Comparison of ENCODE assay signal across 12 cellular contexts in the genomic region with DNA sequence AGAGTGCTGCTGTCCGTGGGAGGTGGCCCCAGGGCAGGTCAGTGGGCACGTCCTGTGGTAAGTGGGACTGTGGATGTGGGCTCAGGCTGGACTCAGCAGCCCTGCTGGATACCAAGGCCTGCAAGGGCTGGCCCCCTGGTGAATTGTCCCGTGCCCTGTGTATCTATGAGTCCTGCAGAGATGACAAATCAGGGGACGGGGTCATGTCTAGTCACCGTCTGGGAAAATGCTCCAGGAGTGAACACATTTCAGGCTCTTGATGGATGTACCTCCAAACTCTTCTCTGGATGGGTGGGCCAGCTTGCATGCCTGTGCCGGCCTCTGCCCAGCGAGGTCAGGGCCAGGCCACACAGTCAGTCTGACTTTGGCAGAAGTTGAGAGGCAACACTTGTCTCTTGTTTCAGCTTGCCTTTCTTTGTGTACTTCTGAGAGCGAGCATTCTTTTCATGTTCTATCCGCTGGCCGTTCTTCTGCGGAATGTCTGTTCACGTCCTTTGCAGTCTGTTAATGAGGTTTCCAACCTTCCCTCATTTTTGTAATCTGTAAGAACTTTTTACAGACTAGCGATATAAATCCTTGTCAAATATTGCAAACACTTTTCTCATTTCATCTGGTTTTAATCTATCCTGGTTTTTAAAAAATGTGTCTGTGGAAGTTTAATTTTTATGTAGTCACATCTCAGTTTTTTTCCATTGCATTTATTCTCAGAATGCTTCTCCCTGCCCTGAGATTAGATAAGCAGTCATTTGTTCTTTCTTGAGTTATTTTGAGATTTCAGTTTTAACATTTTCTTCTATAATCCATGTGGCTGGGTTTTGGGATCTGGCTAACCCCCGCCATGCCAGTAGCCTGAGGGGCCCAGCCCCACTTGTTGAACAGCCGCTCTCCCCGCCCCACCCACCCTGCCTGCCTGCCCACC. TPM values are rescaled to one million over a fixed set of nuclear protein-coding genes. Genes with fewer than 3 reads are reported as not detected.
DNase-seq lines count a peak whose midpoint lies in the region; ATAC-seq and TF ChIP-seq lines count a peak whose summit lies in the region.
"Had no signal": no experiment of that assay in that cellular context is flagged by ENCODE, and none has a peak within 500 bp of the region (broad histone marks: within the 10 kb centered on the region; RNA-seq: fewer than 3 reads in every experiment).

No MANE protein-coding gene starts in this region.

- TF ChIP-seq POLR2A in upper lobe of left lung (IDR thresholded peaks at IDR 0.05), result no peak
- no peak for TF ChIP-seq POLR2A in thyroid gland (IDR thresholded peaks at IDR 0.05)

- H3K36me3 ChIP-seq in upper lobe of left lung (peaks cover 25 to 93% (median 80%) of the 10 kb centered on the region in 4 donors), thyroid gland (peaks cover 42 to 61% of the 10 kb centered on the region in 2 donors)

- H3K4me3 ChIP-seq in upper lobe of left lung (no peak overlapping the region), thyroid gland (replicated peaks in 1 of 3) (no peak overlapping the region)

- intact Hi-C loops in thyroid gland (cut with DNase I), result no loop called here

- H3K27ac ChIP-seq in upper lobe of left lung (peak overlapping the region; percentile 33 to 64 (median 60)), thyroid gland (no peak overlapping the region)
- H3K27ac ChIP-seq: VCaP had no signal

- H3K4me1 Mint-ChIP-seq in activated naive CD8-positive, alpha-beta T cell (ENCODE audit: low read depth), result no peaks in the 10 kb centered on the region
- H3K4me1 Mint-ChIP-seq in activated naive CD8-positive, alpha-beta T cell treated with anti-CD3 and anti-CD28 coated beads for 36 hours, result no peaks in the 10 kb centered on the region

- H3K36me3 Mint-ChIP-seq in activated naive CD8-positive, alpha-beta T cell, result no peaks in the 10 kb centered on the region
- H3K36me3 Mint-ChIP-seq in activated naive CD8-positive, alpha-beta T cell treated with anti-CD3 and anti-CD28 coated beads for 36 hours, result peaks cover 8% of the 10 kb centered on the region

- H3K27me3 Mint-ChIP-seq in activated naive CD8-positive, alpha-beta T cell, result no peaks in the 10 kb centered on the region
- H3K27me3 Mint-ChIP-seq in activated naive CD8-positive, alpha-beta T cell treated with anti-CD3 and anti-CD28 coated beads for 36 hours, result no peaks in the 10 kb centered on the region

- H3K27me3 ChIP-seq in upper lobe of left lung, result no peaks in the 10 kb centered on the region
- H3K27me3 ChIP-seq in thyroid gland, result no peaks in the 10 kb centered on the region

- 78 to 79% methylated on average over 15 of the region's 16 CpGs for WGBS in upper lobe of left lung, 2 donors
- 87 to 89% methylated on average over 16 of the region's 16 CpGs for WGBS in thyroid gland, 2 donors

- DNase-seq in activated naive CD8-positive, alpha-beta T cell treated with anti-CD3 and anti-CD28 coated beads for 36 hours, result no peak
- DNase-seq in medulla oblongata (ENCODE audit: extremely low spot score), result peak; percentile 56
- DNase-seq in upper lobe of left lung, result no peak
- no peak for DNase-seq in T-helper 9 cell
- DNase-seq in thyroid gland, result no peak
- DNase-seq in stimulated activated CD4-positive, alpha-beta T cell treated with anti-CD3 and anti-CD28 coated beads, Interleukin-12 subunit alpha, Interleukin-12 subunit beta, amount 100 ng/mL, for 4 hours, result no peak
- DNase-seq: NCI-H1930, PC-3 had no signal

- H3K27ac Mint-ChIP-seq in activated naive CD8-positive, alpha-beta T cell, result peak overlapping the region; percentile 22
- no peak overlapping the region for H3K27ac Mint-ChIP-seq in activated naive CD8-positive, alpha-beta T cell treated with anti-CD3 and anti-CD28 coated beads for 36 hours
- H3K27ac Mint-ChIP-seq: activated T-helper 2 cell treated with anti-CD3 and anti-CD28 coated beads, Interferon-gamma antibody, Interleukin-2, Interleukin-4, amounts not matched to agents 10 μg/mL and 5 μg/mL and 100 μg/mL, durations not matched to agents 14 hours and 24 hours and 36 hours had no signal

- peaks cover 4 to 10% (median 9%) of the 10 kb centered on the region in 4 donors for H3K4me1 ChIP-seq in upper lobe of left lung
- no peaks in the 10 kb centered on the region for H3K4me1 ChIP-seq in thyroid gland

- TF ChIP-seq EP300 in upper lobe of left lung (IDR thresholded peaks at IDR 0.05), result no peak

- no peaks in the 10 kb centered on the region for H3K9me3 Mint-ChIP-seq in activated naive CD8-positive, alpha-beta T cell (ENCODE audit: low read depth)
- no peaks in the 10 kb centered on the region for H3K9me3 Mint-ChIP-seq in activated naive CD8-positive, alpha-beta T cell treated with anti-CD3 and anti-CD28 coated beads for 36 hours
- H3K9me3 Mint-ChIP-seq: activated T-helper 2 cell treated with anti-CD3 and anti-CD28 coated beads, Interferon-gamma antibody, Interleukin-2, Interleukin-4, amounts not matched to agents 10 μg/mL and 5 μg/mL and 100 μg/mL, durations not matched to agents 14 hours and 24 hours and 36 hours had no signal

- H3K9me3 ChIP-seq in upper lobe of left lung (no peaks in the 10 kb centered on the region), thyroid gland (no peaks in the 10 kb centered on the region)

- no peak overlapping the region for H3K4me3 Mint-ChIP-seq in activated naive CD8-positive, alpha-beta T cell
- no peak overlapping the region for H3K4me3 Mint-ChIP-seq in activated naive CD8-positive, alpha-beta T cell treated with anti-CD3 and anti-CD28 coated beads for 36 hours

- TF ChIP-seq CTCF in upper lobe of left lung (IDR thresholded peaks at IDR 0.05), result no peak
- no peak for TF ChIP-seq CTCF in thyroid gland (IDR thresholded peaks at IDR 0.05)

- ATAC-seq in esophagus mucosa (peak; percentile 76), upper lobe of left lung (ENCODE audit: low FRiP score in 2 of 2) (peak; percentile 7 to 70)

RNA-seq across cellular contexts. Expression of gene STAB1, which starts 11.3 kb away (rescaled TPM):
- total RNA-seq in activated naive CD8-positive, alpha-beta T cell treated with anti-CD3 and anti-CD28 coated beads for 36 hours, result under 1 TPM; 0.08 to 0.10 TPM
- total RNA-seq in esophagus mucosa (21.2 TPM), upper lobe of left lung (100 to 1,000 TPM in 4 of 6 donors, 10 to 100 TPM in 2; 42.9 to 259 (median 125) TPM), thyroid gland (100 to 1,000 TPM in 1 of 4 donors, 10 to 100 TPM in 3; 31.8 to 100 (median 67.4) TPM)

RNA-seq across cellular contexts. Expression of gene NISCH, which starts 28.4 kb away (rescaled TPM):
- total RNA-seq in activated naive CD8-positive, alpha-beta T cell treated with anti-CD3 and anti-CD28 coated beads for 36 hours, result 10 to 100 TPM; 55.0 to 57.3 TPM
- total RNA-seq in esophagus mucosa (38.0 TPM), upper lobe of left lung (100 to 1,000 TPM in 2 of 6 donors, 10 to 100 TPM in 4; 60.7 to 288 (median 83.0) TPM), thyroid gland (10 to 100 TPM; 71.8 to 88.2 (median 86.2) TPM)

RNA-seq across cellular contexts. Expression of gene TNNC1, which starts 30.0 kb away (rescaled TPM):
- total RNA-seq in activated naive CD8-positive, alpha-beta T cell treated with anti-CD3 and anti-CD28 coated beads for 36 hours, result 1 to 10 TPM; 2.9 to 4.2 TPM
- total RNA-seq in esophagus mucosa (0.88 TPM), upper lobe of left lung (100 to 1,000 TPM in 4 of 6 donors, 10 to 100 TPM in 2; 28.3 to 196 (median 122) TPM), thyroid gland (10 to 100 TPM in 3 of 4 donors, 1 to 10 TPM in 1; 4.0 to 43.5 (median 13.9) TPM)

RNA-seq across cellular contexts. Expression of gene SEMA3G, which starts 38.9 kb away (rescaled TPM):
- total RNA-seq in activated naive CD8-positive, alpha-beta T cell treated with anti-CD3 and anti-CD28 coated beads for 36 hours, result under 1 TPM in 1 of 2 experiments, not detected in 1; 0.19 TPM
- total RNA-seq in esophagus mucosa (2.7 TPM), upper lobe of left lung (10 to 100 TPM in 5 of 6 donors, 1 to 10 TPM in 1; 5.1 to 69.0 (median 20.7) TPM), thyroid gland (10 to 100 TPM in 2 of 4 donors, 1 to 10 TPM in 2; 3.7 to 18.6 (median 11.5) TPM)

RNA-seq across cellular contexts. Expression of gene NT5DC2, which starts 49.8 kb away (rescaled TPM):
- 10 to 100 TPM; 66.6 to 73.4 TPM for total RNA-seq in activated naive CD8-positive, alpha-beta T cell treated with anti-CD3 and anti-CD28 coated beads for 36 hours
- 55.0 TPM for total RNA-seq in esophagus mucosa
- 100 to 1,000 TPM in 1 of 6 donors, 10 to 100 TPM in 5; 27.3 to 113 (median 46.2) TPM for total RNA-seq in upper lobe of left lung
- total RNA-seq in thyroid gland, result 10 to 100 TPM; 40.5 to 55.1 (median 45.0) TPM

Comparison
In these comparisons a context has a peak if more than half of its experiments do, and no peak if none do; other contexts are left out.
1. H3K27ac ChIP-seq: peak in upper lobe of left lung (4 of 4); none in thyroid gland (0 of 3).
2. RNA of gene STAB1, which starts 11.3 kb away (total RNA-seq): 42.9 to 259 TPM in upper lobe of left lung, 31.8 to 100 TPM in thyroid gland and 21.2 TPM in esophagus mucosa (single experiment); 0.08 to 0.10 TPM in activated naive CD8-positive, alpha-beta T cell treated with anti-CD3 and anti-CD28 coated beads for 36 hours; every median in the first group is over 10 times any median in the second.